11 cellular contexts compared by ENCODE assay signal in the genomic region with DNA sequence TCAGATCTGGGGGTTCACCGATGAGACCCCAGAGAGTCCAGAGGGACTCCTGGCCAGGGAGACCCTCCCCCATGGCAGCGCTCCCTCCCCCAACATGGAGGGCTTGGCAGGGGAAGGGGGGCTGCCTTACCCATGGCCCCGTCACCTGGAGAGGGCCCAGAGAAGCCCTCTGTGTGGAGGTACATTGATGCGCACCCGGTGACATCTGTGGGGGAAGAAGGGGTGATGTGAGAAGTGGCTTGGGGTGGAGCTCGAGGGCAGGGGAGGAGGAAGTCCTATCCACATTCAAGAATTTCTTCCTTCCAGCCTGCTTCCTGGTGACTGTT. TPM values are rescaled to one million over a fixed set of nuclear protein-coding genes. Genes with fewer than 3 reads are reported as not detected.
A peak's percentile ranks its signal among the peaks of the same experiment; 100 is the strongest.
DNase-seq lines count a peak whose midpoint lies in the region; ATAC-seq and TF ChIP-seq lines count a peak whose summit lies in the region.
"Had no signal": no experiment of that assay in that cellular context is flagged by ENCODE, and none has a peak within 500 bp of the region (broad histone marks: within the 10 kb centered on the region; RNA-seq: fewer than 3 reads in every experiment).

No MANE protein-coding gene starts in this region.

- no peaks in the 10 kb centered on the region for H3K9me3 Mint-ChIP-seq in WTC11

- H3K36me3 ChIP-seq in ES-I3 (ENCODE audit: insufficient read depth, low read length) (peaks cover 19% of the 10 kb centered on the region; the same call in 1 of the 2 replicates), left ventricle myocardium inferior (peaks cover 19% of the 10 kb centered on the region), H7 (replicated peaks; ENCODE audit: control insufficient read depth, insufficient read depth, low read length) (peaks cover 27% of the 10 kb centered on the region), WERI-Rb-1 (peaks cover 24% of the 10 kb centered on the region)

- peak overlapping the region; percentile 35 for H3K9ac ChIP-seq in ES-I3 (ENCODE audit: low read depth, low read length)

- H3K27ac ChIP-seq in left ventricle myocardium inferior (replicated peaks) = peak overlapping the region; percentile 69
- no peak overlapping the region; the same call in none of the 2 replicates for H3K27ac ChIP-seq in WERI-Rb-1

- H3K9me3 ChIP-seq in ES-I3 (ENCODE audit: control insufficient read depth, insufficient read depth, low read length) (no peaks in the 10 kb centered on the region), left ventricle myocardium inferior (replicated peaks) (no peaks in the 10 kb centered on the region), WERI-Rb-1 (ENCODE audit: severe bottlenecking) (no peaks in the 10 kb centered on the region)

- peaks cover 82% of the 10 kb centered on the region for H3K4me1 Mint-ChIP-seq in WTC11

- peaks cover 24% of the 10 kb centered on the region for H3K36me3 Mint-ChIP-seq in WTC11

- POLR2A ChIA-PET in WTC11 (lab: Charles Lee) = interaction anchor here (0.6 to 2.3 kb wide), 4 partner anchors 12 to 68 kb away, joined by 3 to 20 read pairs (median 12); partner anchors contain the start of gene ETV4

- H3K27me3 Mint-ChIP-seq in WTC11 (ENCODE audit: low read depth) = no peaks in the 10 kb centered on the region

- H3K27ac Mint-ChIP-seq in WTC11 = peak overlapping the region; percentile 97

- H3K4me1 ChIP-seq in ES-I3 (ENCODE audit: insufficient read depth, low read length) (peaks cover 39% of the 10 kb centered on the region), left ventricle myocardium inferior (peaks cover 63% of the 10 kb centered on the region)

- H3K27me3 ChIP-seq in left ventricle myocardium inferior (ENCODE audit: low read depth) (no peaks in the 10 kb centered on the region), H7 (ENCODE audit: control insufficient read depth, insufficient read depth, low read length) (no peaks in the 10 kb centered on the region), WERI-Rb-1 (ENCODE audit: insufficient read depth, low read depth, severe bottlenecking) (no peaks in the 10 kb centered on the region)

- DNase-seq in WTC11 (ENCODE audit: low spot score) (no peak), left ventricle myocardium inferior (no peak), posterior vena cava (ENCODE audit: low spot score) (peak; percentile 62), H7 (no peak), WERI-Rb-1 (no peak)
- DNase-seq in activated naive CD4-positive, alpha-beta T cell (lab: John Stamatoyannopoulos, UW) = no peak
- DNase-seq: activated T-cell treated with anti-CD3 and anti-CD28 coated beads, Interleukin-2, amount 50 U/mL, for 48 hours; cerebellar nuclear complex; stimulated activated naive CD8-positive, alpha-beta T cell treated with anti-CD3 and anti-CD28 coated beads, Interleukin-15, Interleukin-2, amounts not matched to agents 100 U/mL and 50 U/mL, for 24 hours had no signal

- intact Hi-C loops in left ventricle myocardium inferior (cut with micrococcal nuclease) (no loop called here), posterior vena cava (cut with DNase I) (no loop called here)

- TF ChIP-seq CTCF in WTC11 (IDR thresholded peaks at IDR 0.05) = no peak
- TF ChIP-seq CTCF in left ventricle myocardium inferior (IDR thresholded peaks at IDR 0.05; ENCODE audit: borderline replicate concordance) = no peak
- TF ChIP-seq CTCF in WERI-Rb-1 (IDR thresholded peaks at IDR 0.05; ENCODE audit: low read depth, low read length) = no peak

- ATAC-seq in WTC11 (no peak), HG03025 (IDR thresholded peaks at IDR 0.05; ENCODE audit: low FRiP score, unreplicated experiment) (no peak)
- ATAC-seq: stimulated activated naive CD8-positive, alpha-beta T cell treated with anti-CD3 and anti-CD28 coated beads, Interleukin-15, Interleukin-2, amounts not matched to agents 100 U/mL and 50 U/mL, for 24 hours had no signal

- CTCF ChIA-PET in WTC11 (lab: Charles Lee) = interaction anchor here (1.3 to 2.0 kb wide), 4 partner anchors 16 to 47 kb away, joined by 4 to 9 read pairs (median 5); partner anchors contain the start of genes DHX8 and ETV4

- H3K4me3 ChIP-seq in left ventricle myocardium inferior (peak overlapping the region; percentile 47), H7 (ENCODE audit: insufficient read depth, low read depth, low read length) (no peak overlapping the region), WERI-Rb-1 (ENCODE audit: low read depth, low read length) (no peak overlapping the region)

- peak overlapping the region; percentile 58 for H3K4me3 Mint-ChIP-seq in WTC11

TF ChIP-seq in WTC11, 78 proteins besides CTCF, POLR2A, EP300 and RAD21:
- TF ChIP-seq MXD4 (CRISPR knock-in tag; IDR thresholded peaks at IDR 0.05; ENCODE audit: borderline replicate concordance) = no peak

RNA-seq across cellular contexts. Expression of gene ETV4, which starts 16.2 kb away (rescaled TPM):
- total RNA-seq in WTC11 (2021) (147 to 195 TPM (median 147 TPM) in 3 replicates), left ventricle myocardium inferior (0.60 TPM), posterior vena cava (1 to 10 TPM in 1 of 2 donors, under 1 TPM in 1; 0.48 to 1.3 TPM)
- total RNA-seq in H7 (2014; rRNA removed; shearing (Covaris generic)) = 186 and 191 TPM in 2 replicates

RNA-seq across cellular contexts. Expression of gene DHX8, which starts 46.2 kb away (rescaled TPM):
- total RNA-seq in WTC11 (2021) (47.9 to 58.5 TPM (median 58.3 TPM) in 3 replicates), left ventricle myocardium inferior (26.0 TPM), posterior vena cava (10 to 100 TPM; 35.2 to 45.2 TPM)
- total RNA-seq in H7 (2014; rRNA removed; shearing (Covaris generic)) = 42.6 and 44.9 TPM in 2 replicates

Comparison
In these comparisons a context has a peak if more than half of its experiments do, and no peak if none do; other contexts are left out.
1. RNA of gene ETV4, which starts 16.2 kb away (total RNA-seq): 147 to 195 TPM in WTC11 and 186 to 191 TPM in H7; 0.48 to 1.3 TPM in posterior vena cava and 0.60 TPM in left ventricle myocardium inferior (single experiment); every median in the first group is over 10 times any median in the second.